Comparison of ENCODE assay signal across 1 cellular context in genomic region chr2:233353769-233354499, GRCh38.
TF ChIP-seq lines count a peak whose summit lies in the region.

DGKD (plus strand) TSS chr2:233354494; CDS start chr2:233354519, 25 bp downstream.

TF ChIP-seq in HCT116, 20 proteins besides CTCF, POLR2A, EP300 and RAD21:
- no peak for TF ChIP-seq CBX3 (IDR thresholded peaks at IDR 0.05; ENCODE audit: low read depth)
- 0 out of 2 replicates have a peak, but pooled peaks have one; percentile 34 for TF ChIP-seq EGR1 (IDR thresholded peaks at IDR 0.05; ENCODE audit: low read depth)
- TF ChIP-seq MAX (IDR thresholded peaks at IDR 0.05), result 0 out of 2 replicates have a peak, but pooled peaks have one; percentile 32
- peak; percentile 24; the same call in 1 of the 2 replicates for TF ChIP-seq SP1 (IDR thresholded peaks at IDR 0.05; ENCODE audit: low read depth)
- TF ChIP-seq ZFX (IDR thresholded peaks at IDR 0.05), result peak; percentile 45; the same call in 1 of the 2 replicates
- TF ChIP-seq, protein P1, sequence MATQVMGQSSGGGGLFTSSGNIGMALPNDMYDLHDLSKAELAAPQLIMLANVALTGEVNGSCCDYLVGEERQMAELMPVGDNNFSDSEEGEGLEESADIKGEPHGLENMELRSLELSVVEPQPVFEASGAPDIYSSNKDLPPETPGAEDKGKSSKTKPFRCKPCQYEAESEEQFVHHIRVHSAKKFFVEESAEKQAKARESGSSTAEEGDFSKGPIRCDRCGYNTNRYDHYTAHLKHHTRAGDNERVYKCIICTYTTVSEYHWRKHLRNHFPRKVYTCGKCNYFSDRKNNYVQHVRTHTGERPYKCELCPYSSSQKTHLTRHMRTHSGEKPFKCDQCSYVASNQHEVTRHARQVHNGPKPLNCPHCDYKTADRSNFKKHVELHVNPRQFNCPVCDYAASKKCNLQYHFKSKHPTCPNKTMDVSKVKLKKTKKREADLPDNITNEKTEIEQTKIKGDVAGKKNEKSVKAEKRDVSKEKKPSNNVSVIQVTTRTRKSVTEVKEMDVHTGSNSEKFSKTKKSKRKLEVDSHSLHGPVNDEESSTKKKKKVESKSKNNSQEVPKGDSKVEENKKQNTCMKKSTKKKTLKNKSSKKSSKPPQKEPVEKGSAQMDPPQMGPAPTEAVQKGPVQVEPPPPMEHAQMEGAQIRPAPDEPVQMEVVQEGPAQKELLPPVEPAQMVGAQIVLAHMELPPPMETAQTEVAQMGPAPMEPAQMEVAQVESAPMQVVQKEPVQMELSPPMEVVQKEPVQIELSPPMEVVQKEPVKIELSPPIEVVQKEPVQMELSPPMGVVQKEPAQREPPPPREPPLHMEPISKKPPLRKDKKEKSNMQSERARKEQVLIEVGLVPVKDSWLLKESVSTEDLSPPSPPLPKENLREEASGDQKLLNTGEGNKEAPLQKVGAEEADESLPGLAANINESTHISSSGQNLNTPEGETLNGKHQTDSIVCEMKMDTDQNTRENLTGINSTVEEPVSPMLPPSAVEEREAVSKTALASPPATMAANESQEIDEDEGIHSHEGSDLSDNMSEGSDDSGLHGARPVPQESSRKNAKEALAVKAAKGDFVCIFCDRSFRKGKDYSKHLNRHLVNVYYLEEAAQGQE (IDR thresholded peaks at IDR 0.05; ENCODE audit: low read depth), result no peak
- no peak for TF ChIP-seq SIN3A (IDR thresholded peaks at IDR 0.05; ENCODE audit: low read depth)
- no peak for TF ChIP-seq SRF (IDR thresholded peaks at IDR 0.05; ENCODE audit: low read depth)
